ENCODE assay signal across 1 cellular context in genomic region chr4:185183622-185184281, GRCh38.
TF ChIP-seq lines count a peak whose summit lies in the region.

No MANE protein-coding gene starts in this region.

TF ChIP-seq in GM23338, 12 proteins besides CTCF, POLR2A, EP300 and RAD21 (continued from another document):
- no peak for TF ChIP-seq ZNF462 (CRISPR knock-in tag; IDR thresholded peaks at IDR 0.05)
